Comparison of ENCODE assay signal across 1 cellular context in the genomic region with DNA sequence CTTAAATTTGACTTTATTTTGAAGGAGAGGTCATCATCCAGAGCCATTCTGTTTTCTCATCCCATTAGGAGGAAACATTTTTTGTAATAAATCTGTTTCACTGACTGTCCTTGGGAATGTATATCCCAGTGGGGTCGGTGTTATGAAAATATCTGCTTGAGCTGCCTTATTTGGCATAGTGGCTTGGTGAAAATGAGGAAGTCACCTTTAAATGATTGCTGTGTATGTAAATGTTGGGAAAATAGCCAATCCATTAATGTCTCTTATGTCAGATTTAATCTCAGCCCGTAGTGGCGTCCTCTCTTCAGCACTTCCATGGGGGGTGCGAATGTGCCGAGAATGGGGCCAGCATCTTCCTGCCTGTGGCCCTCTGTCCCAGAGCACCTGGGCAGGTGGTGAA.
TF ChIP-seq lines count a peak whose summit lies in the region.

No MANE protein-coding gene starts in this region.

TF ChIP-seq in GM12878, 131 proteins besides CTCF, POLR2A, EP300 and RAD21:
- TF ChIP-seq SPI1 (IDR thresholded peaks at IDR 0.05; ENCODE audit: borderline replicate concordance, insufficient read depth, low read depth, low read length) (0 out of 2 replicates have a peak, but pooled peaks have one; percentile 48), MEF2A (IDR thresholded peaks at IDR 0.05; ENCODE audit: insufficient read depth, low read depth, low read length) (no peak)
